Comparison of ENCODE assay signal across 18 cellular contexts in genomic region chr5:32426440-32427151, GRCh38.
"Had no signal": no experiment of that assay in that cellular context is flagged by ENCODE, and none has a peak within 500 bp of the region (broad histone marks: within the 10 kb centered on the region; RNA-seq: fewer than 3 reads in every experiment).

No MANE protein-coding gene starts in this region.

- H3K27ac Mint-ChIP-seq: activated naive CD8-positive, alpha-beta T cell treated with anti-CD3 and anti-CD28 coated beads for 36 hours; progenitor cell of endocrine pancreas; type B pancreatic cell; WTC11 had no signal

- DNase-seq: activated gamma-delta T cell treated with Interleukin-2 at 50 U/mL for 16 hours; activated naive CD8-positive, alpha-beta T cell treated with anti-CD3 and anti-CD28 coated beads for 36 hours; activated T-cell treated with anti-CD3 and anti-CD28 coated beads, Interleukin-2, amount 50 U/mL, for 1 hour; effector CD4-positive, alpha-beta T cell; heart left ventricle; midbrain; natural killer cell; retina; spleen; stimulated activated CD4-positive, alpha-beta T cell treated with anti-CD3 and anti-CD28 coated beads, Interleukin-4, amount 100 ng/mL, for 1 hour; stimulated activated naive CD4-positive, alpha-beta T cell had no signal

- H3K4me1 Mint-ChIP-seq: WTC11 had no signal

- H3K27me3 Mint-ChIP-seq: activated naive CD8-positive, alpha-beta T cell treated with anti-CD3 and anti-CD28 coated beads for 36 hours; progenitor cell of endocrine pancreas; type B pancreatic cell had no signal

- H3K4me3 Mint-ChIP-seq: activated naive CD8-positive, alpha-beta T cell treated with anti-CD3 and anti-CD28 coated beads for 36 hours; natural killer cell; type B pancreatic cell; WTC11 had no signal

- FAIRE-seq: endothelial cell of umbilical vein, frontal cortex, islet of Langerhans, TTC549 had no signal
